ENCODE assay signal across 8 cellular contexts in genomic region chr13:52454825-52455676, GRCh38. TPM values are rescaled to one million over a fixed set of nuclear protein-coding genes. Genes with fewer than 3 reads are reported as not detected.
DNase-seq lines count a peak whose midpoint lies in the region; ATAC-seq and TF ChIP-seq lines count a peak whose summit lies in the region.

Gene CKAP2 (plus strand): TSS chr13:52455478. CDS start chr13:52455557, 79 bp downstream.

- POLR2A ChIA-PET in naive thymus-derived CD4-positive, alpha-beta T cell (lab: Charles Lee), result interaction anchor here (1.3 to 1.4 kb wide), 2 partner anchors 8 to 628 kb away, joined by 3 to 4 read pairs; no protein-coding TSS in a partner anchor

- peak within 1 kb of the TSS; percentile 97 for H3K27ac ChIP-seq in DND-41 (ENCODE audit: low read length)
- H3K27ac ChIP-seq in GM23248, result peak within 1 kb of the TSS; percentile 85
- peak within 1 kb of the TSS; percentile 86 for H3K27ac ChIP-seq in naive thymus-derived CD4-positive, alpha-beta T cell (ENCODE audit: low read depth, low read length)

- H3K4me1 ChIP-seq in DND-41 (ENCODE audit: insufficient read depth, low read length) (peaks cover 62% of the 10 kb centered on the region), GM23248 (ENCODE audit: insufficient read depth) (peaks cover 18% of the 10 kb centered on the region)
- H3K4me1 ChIP-seq in naive thymus-derived CD4-positive, alpha-beta T cell (ENCODE audit: control insufficient read depth in 2 of 2, insufficient read depth in 2 of 2, low read length in 2 of 2), result peaks cover 14 to 18% of the 10 kb centered on the region in 2 donors

- H3F3A ChIP-seq in GM23248 (ENCODE audit: insufficient read depth), result peaks cover 4% of the 10 kb centered on the region; the same call in 1 of the 2 replicates

- H3K9me2 ChIP-seq in GM23248 (ENCODE audit: insufficient read depth), result no peaks in the 10 kb centered on the region

- H3K27ac Mint-ChIP-seq in activated T-helper 1 cell treated with anti-CD3 and anti-CD28 coated beads, Interleukin-12 subunit alpha, Interleukin-12 subunit beta, Interleukin-2, Interleukin-4 antibody, amounts not matched to agents 30 ng/mL and 10 ng/mL and 1 ng/mL, durations not matched to agents 14 hours and 24 hours and 36 hours, result peak within 1 kb of the TSS; percentile 90
- H3K27ac Mint-ChIP-seq in naive thymus-derived CD4-positive, alpha-beta T cell, result peak within 1 kb of the TSS; percentile 96 to 100 (median 99)
- H3K27ac Mint-ChIP-seq in stimulated activated naive B cell treated with anti-CD40 and anti-IgM and Interleukin-4, amounts not matched to agents 10 μg/mL and 1 μg/mL and 100 μg/mL, for 72 hours, result peak within 1 kb of the TSS; percentile 99

- H3K36me3 ChIP-seq in DND-41 (ENCODE audit: insufficient read depth, low read length) (peaks cover 33% of the 10 kb centered on the region), GM23248 (ENCODE audit: low read depth) (no peaks in the 10 kb centered on the region)
- peaks cover 0 to under 1% (median 0%) of the 10 kb centered on the region in 3 experiments for H3K36me3 ChIP-seq in naive thymus-derived CD4-positive, alpha-beta T cell (ENCODE audit: control insufficient read depth in 2 of 3, insufficient read depth in 3 of 3, low read length in 3 of 3)

- TF ChIP-seq CTCF in DND-41 (IDR thresholded peaks at IDR 0.05; ENCODE audit: borderline replicate concordance, extremely low read depth, low read length, poor library complexity, severe bottlenecking), result peak; percentile 32

- peak; percentile 83 for ATAC-seq in DND-41 (ENCODE audit: insufficient read depth, low read depth)
- peak; percentile 88 for ATAC-seq in naive thymus-derived CD4-positive, alpha-beta T cell
- peak; percentile 82 to 83 for ATAC-seq in stimulated activated naive B cell treated with anti-CD40 and anti-IgM and Interleukin-4, amounts not matched to agents 10 μg/mL and 1 μg/mL and 100 μg/mL, for 72 hours (replicated peaks)

- peaks cover 58% of the 10 kb centered on the region for H3K79me2 ChIP-seq in DND-41 (ENCODE audit: insufficient read depth, low read length)
- H3K79me2 ChIP-seq in GM23248 (ENCODE audit: insufficient read depth), result peaks cover 46% of the 10 kb centered on the region

- peaks cover 2% of the 10 kb centered on the region for H3K27me3 Mint-ChIP-seq in activated T-helper 1 cell treated with anti-CD3 and anti-CD28 coated beads, Interleukin-12 subunit alpha, Interleukin-12 subunit beta, Interleukin-2, Interleukin-4 antibody, amounts not matched to agents 30 ng/mL and 10 ng/mL and 1 ng/mL, durations not matched to agents 14 hours and 24 hours and 36 hours (ENCODE audit: insufficient read depth)
- H3K27me3 Mint-ChIP-seq in naive thymus-derived CD4-positive, alpha-beta T cell, result peaks cover 0 to 5% (median 0%) of the 10 kb centered on the region in 5 donors
- H3K27me3 Mint-ChIP-seq in stimulated activated naive B cell treated with anti-CD40 and anti-IgM and Interleukin-4, amounts not matched to agents 10 μg/mL and 1 μg/mL and 100 μg/mL, for 72 hours, result no peaks in the 10 kb centered on the region

- CTCF ChIA-PET in naive thymus-derived CD4-positive, alpha-beta T cell (lab: Charles Lee), result no interaction called here

- H4K20me1 ChIP-seq in DND-41 (ENCODE audit: insufficient read depth, low read length) (peaks cover 27% of the 10 kb centered on the region), GM23248 (ENCODE audit: insufficient read depth) (no peaks in the 10 kb centered on the region)

- peak within 1 kb of the TSS; percentile 87 for H3K4me2 ChIP-seq in DND-41 (ENCODE audit: insufficient read depth, low read length)
- H3K4me2 ChIP-seq in GM23248 (ENCODE audit: unreplicated experiment), result peak within 1 kb of the TSS; percentile 99

- H3K27me3 ChIP-seq in DND-41 (ENCODE audit: insufficient read depth, low read length, poor library complexity) (no peaks in the 10 kb centered on the region), GM23248 (replicated peaks; ENCODE audit: insufficient read depth) (no peaks in the 10 kb centered on the region)
- H3K27me3 ChIP-seq in naive thymus-derived CD4-positive, alpha-beta T cell (ENCODE audit: control insufficient read depth in 2 of 2, insufficient read depth in 2 of 2, low read length in 2 of 2), result no peaks in the 10 kb centered on the region

- H3K4me1 Mint-ChIP-seq in activated T-helper 1 cell treated with anti-CD3 and anti-CD28 coated beads, Interleukin-12 subunit alpha, Interleukin-12 subunit beta, Interleukin-2, Interleukin-4 antibody, amounts not matched to agents 30 ng/mL and 10 ng/mL and 1 ng/mL, durations not matched to agents 14 hours and 24 hours and 36 hours (ENCODE audit: low read depth), result peaks cover 71% of the 10 kb centered on the region
- peaks cover 17 to 64% (median 32%) of the 10 kb centered on the region in 7 donors for H3K4me1 Mint-ChIP-seq in naive thymus-derived CD4-positive, alpha-beta T cell
- H3K4me1 Mint-ChIP-seq in stimulated activated naive B cell treated with anti-CD40 and anti-IgM and Interleukin-4, amounts not matched to agents 10 μg/mL and 1 μg/mL and 100 μg/mL, for 72 hours, result peaks cover 12 to 28% of the 10 kb centered on the region in 2 donors

- peaks cover 10% of the 10 kb centered on the region for H3K36me3 Mint-ChIP-seq in activated T-helper 1 cell treated with anti-CD3 and anti-CD28 coated beads, Interleukin-12 subunit alpha, Interleukin-12 subunit beta, Interleukin-2, Interleukin-4 antibody, amounts not matched to agents 30 ng/mL and 10 ng/mL and 1 ng/mL, durations not matched to agents 14 hours and 24 hours and 36 hours (ENCODE audit: low read depth)
- H3K36me3 Mint-ChIP-seq in naive thymus-derived CD4-positive, alpha-beta T cell, result peaks cover 0 to 15% (median 3%) of the 10 kb centered on the region in 5 donors
- H3K36me3 Mint-ChIP-seq in stimulated activated naive B cell treated with anti-CD40 and anti-IgM and Interleukin-4, amounts not matched to agents 10 μg/mL and 1 μg/mL and 100 μg/mL, for 72 hours, result peaks cover 0 to 3% of the 10 kb centered on the region in 2 donors

- in situ Hi-C loops in GM23248 (cut with MboI), result no loop called here

- H3K9ac ChIP-seq in DND-41 (ENCODE audit: low read depth, low read length), result peak within 1 kb of the TSS; percentile 93
- peak within 1 kb of the TSS; percentile 88 for H3K9ac ChIP-seq in GM23248

- H3K4me3 Mint-ChIP-seq in activated T-helper 1 cell treated with anti-CD3 and anti-CD28 coated beads, Interleukin-12 subunit alpha, Interleukin-12 subunit beta, Interleukin-2, Interleukin-4 antibody, amounts not matched to agents 30 ng/mL and 10 ng/mL and 1 ng/mL, durations not matched to agents 14 hours and 24 hours and 36 hours, result peak within 1 kb of the TSS; percentile 89
- H3K4me3 Mint-ChIP-seq in naive thymus-derived CD4-positive, alpha-beta T cell, result peak within 1 kb of the TSS; percentile 93 to 98 (median 96)
- peak within 1 kb of the TSS; percentile 76 to 99 for H3K4me3 Mint-ChIP-seq in stimulated activated naive B cell treated with anti-CD40 and anti-IgM and Interleukin-4, amounts not matched to agents 10 μg/mL and 1 μg/mL and 100 μg/mL, for 72 hours

- H2AFZ ChIP-seq in DND-41 (ENCODE audit: low read depth, low read length) (peak within 1 kb of the TSS; percentile 89), GM23248 (peak within 1 kb of the TSS; percentile 94)

- H3K9me3 Mint-ChIP-seq in activated T-helper 1 cell treated with anti-CD3 and anti-CD28 coated beads, Interleukin-12 subunit alpha, Interleukin-12 subunit beta, Interleukin-2, Interleukin-4 antibody, amounts not matched to agents 30 ng/mL and 10 ng/mL and 1 ng/mL, durations not matched to agents 14 hours and 24 hours and 36 hours, result no peaks in the 10 kb centered on the region
- peaks cover 0 to 1% (median 0%) of the 10 kb centered on the region in 11 donors for H3K9me3 Mint-ChIP-seq in naive thymus-derived CD4-positive, alpha-beta T cell
- no peaks in the 10 kb centered on the region for H3K9me3 Mint-ChIP-seq in stimulated activated naive B cell treated with anti-CD40 and anti-IgM and Interleukin-4, amounts not matched to agents 10 μg/mL and 1 μg/mL and 100 μg/mL, for 72 hours

- DNase-seq in DND-41, result peak; percentile 96
- peak; percentile 99 for DNase-seq in GM23248
- DNase-seq in Kasumi-1 (lab: John Stamatoyannopoulos, UW), result peak; percentile 95 to 96
- peak; percentile 92 for DNase-seq in RPMI7951 (ENCODE audit: low read depth)
- DNase-seq in activated T-helper 1 cell treated with anti-CD3 and anti-CD28 coated beads, Interleukin-12 subunit alpha, Interleukin-12 subunit beta, Interleukin-2, Interleukin-4 antibody, amounts not matched to agents 30 ng/mL and 10 ng/mL and 1 ng/mL, durations not matched to agents 14 hours and 24 hours and 36 hours (ENCODE audit: low spot score), result peak; percentile 92
- DNase-seq in fibroblast of gingiva (ENCODE audit: low read depth), result peak; percentile 88
- DNase-seq in naive thymus-derived CD4-positive, alpha-beta T cell, result peak; percentile 87 to 97 (median 95)
- DNase-seq in stimulated activated naive B cell treated with anti-CD40 and anti-IgM and Interleukin-4, amounts not matched to agents 10 μg/mL and 1 μg/mL and 100 μg/mL, for 72 hours, result peak; percentile 93

- H3K4me3 ChIP-seq in DND-41 (ENCODE audit: low read depth in 1 of 2, low read length in 2 of 2) (peak within 1 kb of the TSS; percentile 77 to 90), GM23248 (peak within 1 kb of the TSS; percentile 98)
- H3K4me3 ChIP-seq in naive thymus-derived CD4-positive, alpha-beta T cell (ENCODE audit: low read length), result peak within 1 kb of the TSS; percentile 87

- intact Hi-C loops in activated T-helper 1 cell treated with anti-CD3 and anti-CD28 coated beads, Interleukin-12 subunit alpha, Interleukin-12 subunit beta, Interleukin-2, Interleukin-4 antibody, amounts not matched to agents 30 ng/mL and 10 ng/mL and 1 ng/mL, durations not matched to agents 14 hours and 24 hours and 36 hours (cut with micrococcal nuclease), result loop anchor here (1.0 to 5.0 kb wide), 11 partner anchors 48 to 1002 kb away; partner anchors contain the start of genes ALG11, DHRS12, INTS6 and NEK3
- intact Hi-C loops in naive thymus-derived CD4-positive, alpha-beta T cell (cut with micrococcal nuclease), result loop anchor here (1.0 to 10.0 kb wide), 14 partner anchors 38 to 1540 kb away; partner anchors contain the start of genes ALG11 (in 2 of the 2), INTS6 (in 2 of the 2), SUGT1 (in 2 of the 2) and WDFY2 (in 2 of the 2)

- H3K9me3 ChIP-seq in DND-41 (ENCODE audit: insufficient read depth, low read length, severe bottlenecking) (no peaks in the 10 kb centered on the region), GM23248 (ENCODE audit: low read depth) (no peaks in the 10 kb centered on the region)
- H3K9me3 ChIP-seq in naive thymus-derived CD4-positive, alpha-beta T cell (ENCODE audit: control insufficient read depth in 2 of 3, low read length in 3 of 3), result no peaks in the 10 kb centered on the region

- 0 to 1% methylated on average over 47 to 52 of the region's 56 CpGs for WGBS in GM23248 (ENCODE audit: low coverage in 1 of 2, low lambda C conversion rate in 2 of 2, missing lambda C conversion rate in 2 of 2), 2 experiments

RNA-seq across cellular contexts. Expression of gene CKAP2, which starts in this region (rescaled TPM):
- 24.2 and 25.2 TPM in 2 replicates for total RNA-seq in GM23248 (2014; rRNA removed; shearing (Covaris generic))
- polyA plus RNA-seq in GM23248 (2016; fragmentation: Nextera tagmentation; extraction: Ambion mirVana), result 34.4 and 37.6 TPM in 2 replicates
- total RNA-seq in RPMI7951 (2014; rRNA removed; shearing (Covaris generic)), result 81.0 and 110 TPM in 2 replicates
- 36.9 and 37.3 TPM in 2 replicates for total RNA-seq in activated T-helper 1 cell treated with anti-CD3 and anti-CD28 coated beads, Interleukin-12 subunit alpha, Interleukin-12 subunit beta, Interleukin-2, Interleukin-4 antibody, amounts not matched to agents 30 ng/mL and 10 ng/mL and 1 ng/mL, durations not matched to agents 14 hours and 24 hours and 36 hours
- 10 to 100 TPM; 12.0 to 59.9 (median 27.7) TPM for total RNA-seq in naive thymus-derived CD4-positive, alpha-beta T cell
- 10 to 100 TPM; 12.2 to 12.6 TPM for polyA plus RNA-seq in naive thymus-derived CD4-positive, alpha-beta T cell

Comparison
In these comparisons a context has a peak if more than half of its experiments do, and no peak if none do; other contexts are left out.
1. Peak in every context shown above with its lines: DNase-seq, ATAC-seq, H3K4me3 ChIP-seq and H3K27ac ChIP-seq.